Comparison of ENCODE assay signal across 25 cellular contexts in the genomic region with DNA sequence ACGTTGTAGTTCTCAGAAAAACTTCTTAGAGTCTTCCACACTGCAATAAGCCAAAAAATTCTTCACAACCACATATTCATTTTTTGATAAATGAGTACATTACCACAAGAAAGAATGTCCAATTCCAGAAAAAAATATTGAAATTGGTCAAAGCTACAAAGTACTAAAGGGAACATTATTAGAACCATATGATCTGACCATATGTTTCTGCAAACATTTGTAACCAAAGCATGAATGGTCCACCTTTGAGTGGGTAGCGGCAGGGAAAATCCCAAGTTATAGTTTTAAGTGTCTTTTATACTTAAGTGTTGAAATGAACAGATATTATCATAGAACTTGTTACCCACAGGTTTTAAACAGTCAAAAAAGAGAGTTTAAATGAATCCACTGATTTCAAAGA.
DNase-seq lines count a peak whose midpoint lies in the region; ATAC-seq and TF ChIP-seq lines count a peak whose summit lies in the region.
"Had no signal": no experiment of that assay in that cellular context is flagged by ENCODE, and none has a peak within 500 bp of the region (broad histone marks: within the 10 kb centered on the region; RNA-seq: fewer than 3 reads in every experiment).

No MANE protein-coding gene starts in this region.

- no peak overlapping the region for H2BK15ac ChIP-seq in neuronal stem cell (ENCODE audit: low read length)

- H3K9ac ChIP-seq in SK-N-SH, result no peak overlapping the region
- H3K9ac ChIP-seq in neuronal stem cell (ENCODE audit: low read depth, low read length, poor library complexity), result no peak overlapping the region
- no peak overlapping the region for H3K9ac ChIP-seq in mammary epithelial cell (ENCODE audit: insufficient read depth, low read length)
- H3K9ac ChIP-seq: BLaER1 treated with 17β-estradiol and CSF1 and Interleukin-3, amounts not matched to agents 10 nM and 100 nM had no signal

- no peaks in the 10 kb centered on the region for H3K9me3 Mint-ChIP-seq in activated CD8-positive, alpha-beta memory T cell treated with anti-CD3 and anti-CD28 coated beads, Interleukin-2, amount 10 ng/mL, durations not matched to agents 7 days and 5 days (ENCODE audit: low read depth)

- DNase-seq in AG10803 (ENCODE audit: low read depth) (peak; percentile 68), SK-N-SH (no peak), fibroblast of gingiva (ENCODE audit: low read depth) (peak; percentile 45), neuronal stem cell (ENCODE audit: low spot score) (no peak), mammary epithelial cell (no peak)
- no peak for DNase-seq in activated CD8-positive, alpha-beta memory T cell treated with anti-CD3 and anti-CD28 coated beads, Interleukin-2, amount 10 ng/mL, durations not matched to agents 7 days and 5 days
- DNase-seq: Caco-2; CD4-positive, alpha-beta memory T cell; DMS 273 treated with DMSO at 0.1 percent for 48 hours; DND-41; MG63; NCI-H1417 treated with DMSO at 0.1 percent for 48 hours; NCI-H187; NCI-H510A; NCI-H774; NK-92 treated with Interleukin-12 subunit alpha and Interleukin-12 subunit beta, amount 100 ng/mL, for 24 hours; SHP77 treated with DMSO at 0.1 percent for 48 hours had no signal

- H3K27me3 Mint-ChIP-seq in activated CD8-positive, alpha-beta memory T cell treated with anti-CD3 and anti-CD28 coated beads, Interleukin-2, amount 10 ng/mL, durations not matched to agents 7 days and 5 days, result peaks cover 39% of the 10 kb centered on the region

- H3K27me3 ChIP-seq in SK-N-SH (ENCODE audit: insufficient read depth) (no peaks in the 10 kb centered on the region), neuronal stem cell (ENCODE audit: control insufficient read depth in 3 of 3, insufficient read depth in 3 of 3, low read depth in 1 of 3, low read length in 3 of 3) (no peaks in the 10 kb centered on the region), mammary epithelial cell (ENCODE audit: insufficient read depth, low read length) (no peaks in the 10 kb centered on the region)
- H3K27me3 ChIP-seq: BLaER1 treated with 17β-estradiol and CSF1 and Interleukin-3, amounts not matched to agents 10 nM and 100 nM; MG63 had no signal

- TF ChIP-seq EP300 in SK-N-SH (IDR thresholded peaks at IDR 0.05; ENCODE audit: borderline replicate concordance in 1 of 2, low read depth in 1 of 2, low read length in 1 of 2), result no peak

- ATAC-seq in HG02938 (IDR thresholded peaks at IDR 0.05; ENCODE audit: unreplicated experiment) (no peak), HG02884 (IDR thresholded peaks at IDR 0.05; ENCODE audit: unreplicated experiment) (no peak)
- no peak for ATAC-seq in activated CD8-positive, alpha-beta memory T cell treated with anti-CD3 and anti-CD28 coated beads, Interleukin-2, amount 10 ng/mL, durations not matched to agents 7 days and 5 days
- ATAC-seq: GM23338, HCT116, K562 had no signal

- H3K18ac ChIP-seq in neuronal stem cell (ENCODE audit: low read length), result no peak overlapping the region

- POLR2A ChIA-PET in SK-N-SH (lab: Yijun Ruan, JAX), result no interaction called here

- no peaks in the 10 kb centered on the region for H3K9me2 ChIP-seq in SK-N-SH

- TF ChIP-seq CTCF in AG10803 (conservative IDR thresholded peaks at IDR 0.05; ENCODE audit: low read length) (no peak), SK-N-SH (IDR thresholded peaks at IDR 0.05) (no peak), mammary epithelial cell (conservative IDR thresholded peaks at IDR 0.05 in 1 of 2, IDR thresholded peaks at IDR 0.05 in 1 of 2; ENCODE audit: extremely low read depth in 1 of 2, insufficient read depth in 1 of 2, low read depth in 1 of 2, low read length in 2 of 2) (no peak)

- TF ChIP-seq RAD21 in SK-N-SH (IDR thresholded peaks at IDR 0.05; ENCODE audit: low read length), result no peak

- H4K8ac ChIP-seq in neuronal stem cell (ENCODE audit: low read depth, low read length), result no peak overlapping the region

- H2BK120ac ChIP-seq in neuronal stem cell (ENCODE audit: low read depth, low read length), result no peak overlapping the region

- H3K36me3 ChIP-seq in SK-N-SH (replicated peaks in 1 of 2; ENCODE audit: control insufficient read depth in 1 of 2, insufficient read depth in 2 of 2, low read length in 1 of 2) (no peaks in the 10 kb centered on the region), neuronal stem cell (replicated peaks in 1 of 2; ENCODE audit: control insufficient read depth in 2 of 2, insufficient read depth in 2 of 2, low read length in 2 of 2) (no peaks in the 10 kb centered on the region), mammary epithelial cell (ENCODE audit: insufficient read depth, low read length) (no peaks in the 10 kb centered on the region)
- H3K36me3 ChIP-seq: BLaER1 treated with 17β-estradiol and CSF1 and Interleukin-3, amounts not matched to agents 10 nM and 100 nM; MG63 had no signal

- H3K14ac ChIP-seq in neuronal stem cell (ENCODE audit: low read length), result no peak overlapping the region

- no peak overlapping the region for H2AK5ac ChIP-seq in neuronal stem cell (ENCODE audit: low read depth, low read length)

- H3K79me2 ChIP-seq in SK-N-SH (ENCODE audit: insufficient read depth), result no peaks in the 10 kb centered on the region
- no peaks in the 10 kb centered on the region for H3K79me2 ChIP-seq in mammary epithelial cell (ENCODE audit: insufficient read depth, low read length)

- H2BK12ac ChIP-seq in neuronal stem cell (ENCODE audit: low read length), result no peak overlapping the region

- 66% methylated on average over 2 of the region's 2 CpGs for WGBS in SK-N-SH (ENCODE audit: low lambda C conversion rate)
- no CpG with 5 or more reads among the region's 2 CpGs for WGBS in neuronal stem cell (ENCODE audit: extremely low coverage in 2 of 2, insufficient read length in 2 of 2, insufficient replicate concordance in 1 of 2), 2 donors
- WGBS in mammary epithelial cell (ENCODE audit: low coverage, missing lambda C conversion rate), result 60% methylated on average over 2 of the region's 2 CpGs

- H3K27ac ChIP-seq in SK-N-SH (ENCODE audit: low read depth in 2 of 2, low read length in 1 of 2), result no peak overlapping the region
- no peak overlapping the region for H3K27ac ChIP-seq in neuronal stem cell (replicated peaks; ENCODE audit: low read length)
- no peak overlapping the region for H3K27ac ChIP-seq in mammary epithelial cell (ENCODE audit: insufficient read depth, low read depth, low read length)
- H3K27ac ChIP-seq: BLaER1 treated with 17β-estradiol and CSF1 and Interleukin-3, amounts not matched to agents 10 nM and 100 nM; RWPE1; SK-N-MC had no signal

- H3F3A ChIP-seq in SK-N-SH (replicated peaks; ENCODE audit: insufficient read depth), result peaks cover 7% of the 10 kb centered on the region

- in situ Hi-C loops in mammary epithelial cell (cut with MboI; ENCODE audit: low sequenced_read_pairs in 2 of 2), result no loop called here

- H3K4me2 ChIP-seq in SK-N-SH (no peak overlapping the region), neuronal stem cell (ENCODE audit: insufficient read depth, low read length, poor library complexity, severe bottlenecking) (no peak overlapping the region), mammary epithelial cell (ENCODE audit: insufficient read depth, low read depth, low read length) (no peak overlapping the region)
- H3K4me2 ChIP-seq: BLaER1 treated with 17β-estradiol and CSF1 and Interleukin-3, amounts not matched to agents 10 nM and 100 nM; GM23338 had no signal

- H3K4me3 Mint-ChIP-seq in activated CD8-positive, alpha-beta memory T cell treated with anti-CD3 and anti-CD28 coated beads, Interleukin-2, amount 10 ng/mL, durations not matched to agents 7 days and 5 days, result no peak overlapping the region
- H3K4me3 Mint-ChIP-seq: CD4-positive, alpha-beta memory T cell; GM23338 had no signal

- no peak overlapping the region for H3K27ac Mint-ChIP-seq in activated CD8-positive, alpha-beta memory T cell treated with anti-CD3 and anti-CD28 coated beads, Interleukin-2, amount 10 ng/mL, durations not matched to agents 7 days and 5 days
- H3K27ac Mint-ChIP-seq: CD4-positive, alpha-beta memory T cell; GM23338 had no signal

- no peaks in the 10 kb centered on the region for H3K36me3 Mint-ChIP-seq in activated CD8-positive, alpha-beta memory T cell treated with anti-CD3 and anti-CD28 coated beads, Interleukin-2, amount 10 ng/mL, durations not matched to agents 7 days and 5 days
- H3K36me3 Mint-ChIP-seq: CD4-positive, alpha-beta memory T cell had no signal

- no peak overlapping the region for H3K4ac ChIP-seq in neuronal stem cell (ENCODE audit: low read length)

- H3K9me3 ChIP-seq in SK-N-SH (no peaks in the 10 kb centered on the region), neuronal stem cell (replicated peaks in 1 of 2; ENCODE audit: control insufficient read depth in 2 of 2, insufficient read depth in 1 of 2, low read depth in 1 of 2, low read length in 2 of 2) (no peaks in the 10 kb centered on the region), mammary epithelial cell (replicated peaks; ENCODE audit: insufficient read depth, low read length) (no peaks in the 10 kb centered on the region)
- H3K9me3 ChIP-seq: BLaER1 treated with 17β-estradiol and CSF1 and Interleukin-3, amounts not matched to agents 10 nM and 100 nM; Caco-2; MG63 had no signal

- H2BK5ac ChIP-seq in neuronal stem cell (ENCODE audit: low read length), result no peak overlapping the region

- no peak overlapping the region for H3K23ac ChIP-seq in neuronal stem cell (ENCODE audit: low read depth, low read length, poor library complexity)

- H4K20me1 ChIP-seq in SK-N-SH (ENCODE audit: insufficient read depth), result no peaks in the 10 kb centered on the region
- H4K20me1 ChIP-seq in mammary epithelial cell (ENCODE audit: insufficient read depth, low read length), result no peaks in the 10 kb centered on the region
- H4K20me1 ChIP-seq: BLaER1 treated with 17β-estradiol and CSF1 and Interleukin-3, amounts not matched to agents 10 nM and 100 nM had no signal

- no peaks in the 10 kb centered on the region for H3K79me1 ChIP-seq in neuronal stem cell (ENCODE audit: low read depth, low read length)

- intact Hi-C loops in mammary epithelial cell (cut with micrococcal nuclease), result no loop called here

- no peak overlapping the region for H2AFZ ChIP-seq in SK-N-SH (ENCODE audit: low read depth)
- H2AFZ ChIP-seq in neuronal stem cell (ENCODE audit: low read length), result peak overlapping the region; percentile 44
- H2AFZ ChIP-seq in mammary epithelial cell (ENCODE audit: low read depth, low read length), result no peak overlapping the region
- H2AFZ ChIP-seq: GM23338 had no signal

- H4K91ac ChIP-seq in neuronal stem cell (ENCODE audit: low read depth, low read length, poor library complexity), result no peak overlapping the region

- dilution Hi-C loops in mammary epithelial cell (cut with HindIII; ENCODE audit: low sequenced_read_pairs), result no loop called here

- H3K4me1 Mint-ChIP-seq in activated CD8-positive, alpha-beta memory T cell treated with anti-CD3 and anti-CD28 coated beads, Interleukin-2, amount 10 ng/mL, durations not matched to agents 7 days and 5 days, result no peaks in the 10 kb centered on the region
- H3K4me1 Mint-ChIP-seq: CD4-positive, alpha-beta memory T cell; GM23338 had no signal

- BruUV-seq in mammary epithelial cell (replicated peaks; lab: Mats Ljungman, UMichigan), result no TSS peak

- H3K4me3 ChIP-seq in AG10803 (ENCODE audit: low read length), result no peak overlapping the region
- H3K4me3 ChIP-seq in SK-N-SH (ENCODE audit: low read depth in 2 of 2, low read length in 1 of 2), result no peak overlapping the region
- H3K4me3 ChIP-seq in neuronal stem cell (ENCODE audit: low read length in 2 of 2), result no peak overlapping the region
- no peak overlapping the region for H3K4me3 ChIP-seq in mammary epithelial cell (replicated peaks in 1 of 3; ENCODE audit: insufficient read depth in 1 of 3, low read depth in 2 of 3, low read length in 3 of 3)
- H3K4me3 ChIP-seq: BLaER1 treated with 17β-estradiol and CSF1 and Interleukin-3, amounts not matched to agents 10 nM and 100 nM; GM23338; K562; MG63; SK-N-MC had no signal

- CTCF ChIA-PET in SK-N-SH (lab: Yijun Ruan, JAX) (no interaction called here), mammary epithelial cell (lab: Charles Lee; ENCODE audit: low non-redundant PET) (no interaction called here)
- CTCF ChIA-PET in activated CD8-positive, alpha-beta memory T cell treated with anti-CD3 and anti-CD28 coated beads, Interleukin-2, amount 10 ng/mL, durations not matched to agents 7 days and 5 days (lab: Charles Lee), result no interaction called here

- peaks cover 0 to 6% of the 10 kb centered on the region in 2 experiments; a peak in 2 of 4 replicates for H3K4me1 ChIP-seq in SK-N-SH (ENCODE audit: control insufficient read depth in 1 of 2, insufficient read depth in 2 of 2, low read depth in 1 of 2, low read length in 1 of 2)
- peaks cover 0 to 14% of the 10 kb centered on the region in 2 donors for H3K4me1 ChIP-seq in neuronal stem cell (ENCODE audit: control insufficient read depth in 2 of 2, insufficient read depth in 1 of 2, low read depth in 1 of 2, low read length in 2 of 2)
- no peaks in the 10 kb centered on the region for H3K4me1 ChIP-seq in mammary epithelial cell (ENCODE audit: insufficient read depth, low read length)
- H3K4me1 ChIP-seq: BLaER1 treated with 17β-estradiol and CSF1 and Interleukin-3, amounts not matched to agents 10 nM and 100 nM; Caco-2 had no signal

Comparison
In these comparisons a context has a peak if more than half of its experiments do, and no peak if none do; other contexts are left out.
1. DNase-seq: peak in AG10803 (single experiment) and fibroblast of gingiva (single experiment); none in SK-N-SH (single experiment), neuronal stem cell (single experiment), mammary epithelial cell (single experiment) and activated CD8-positive, alpha-beta memory T cell treated with anti-CD3 and anti-CD28 coated beads, Interleukin-2, amount 10 ng/mL, durations not matched to agents 7 days and 5 days (single experiment).